In genomic region chr17:61002316-61002736, GRCh38 we compare ENCODE assay signal across 8 cellular contexts.
DNase-seq lines count a peak whose midpoint lies in the region; ATAC-seq, FAIRE-seq and TF ChIP-seq lines count a peak whose summit lies in the region.

No MANE protein-coding gene starts in this region.

- no peak overlapping the region for H3K27ac ChIP-seq in colonic mucosa

- no peak for ATAC-seq in HG03565 (IDR thresholded peaks at IDR 0.05; ENCODE audit: unreplicated experiment)
- ATAC-seq in HG03469 (IDR thresholded peaks at IDR 0.05; ENCODE audit: unreplicated experiment): no peak

- no peak overlapping the region for H3K4me3 Mint-ChIP-seq in nephron progenitor cell

- no peak overlapping the region for H3K4me3 ChIP-seq in colonic mucosa

- H3K9me3 ChIP-seq in colonic mucosa: no peaks in the 10 kb centered on the region

- H3K27ac Mint-ChIP-seq in nephron progenitor cell: no peak overlapping the region

- no peaks in the 10 kb centered on the region for H3K27me3 ChIP-seq in colonic mucosa

- H3K9ac ChIP-seq in colonic mucosa (ENCODE audit: low read depth in 2 of 2, low read length in 2 of 2): no peak overlapping the region

- no peaks in the 10 kb centered on the region for H3K36me3 Mint-ChIP-seq in nephron progenitor cell (ENCODE audit: low read depth)

- no peaks in the 10 kb centered on the region for H3K4me1 ChIP-seq in colonic mucosa

- FAIRE-seq in GM19239 (lab: Jason Lieb, UNC): peak; percentile 55

- H3K36me3 ChIP-seq in colonic mucosa: no peaks in the 10 kb centered on the region

- TF ChIP-seq CTCF in AG09319 (IDR thresholded peaks at IDR 0.05; ENCODE audit: low read depth, low read length) (peak; percentile 44), colonic mucosa (IDR thresholded peaks at IDR 0.05) (peak; percentile 53), nephron progenitor cell (IDR thresholded peaks at IDR 0.05) (peak; percentile 60)

- peak; percentile 49 for DNase-seq in AG09319 (ENCODE audit: extremely low read depth, low read depth)
- no peak for DNase-seq in GM19239 (ENCODE audit: insufficient read length, low spot score)
- peak; percentile 6 for DNase-seq in NCI-H774 (lab: John Stamatoyannopoulos, UW)
- DNase-seq in colonic mucosa: no peak
- no peak for DNase-seq in nephron progenitor cell
- DNase-seq in activated gamma-delta T cell (lab: John Stamatoyannopoulos, UW): no peak

- peaks cover 3% of the 10 kb centered on the region for H3K27me3 Mint-ChIP-seq in nephron progenitor cell (ENCODE audit: low read depth, poor library complexity)

- intact Hi-C loops in colonic mucosa (cut with DNase I): loop anchor here (5.0 kb wide), 1 partner anchor 390 kb away; no protein-coding TSS in a partner anchor

- H3K9me3 Mint-ChIP-seq in nephron progenitor cell: no peaks in the 10 kb centered on the region

- no peaks in the 10 kb centered on the region for H3K4me1 Mint-ChIP-seq in nephron progenitor cell

Comparison
In these comparisons a context has a peak if more than half of its experiments do, and no peak if none do; other contexts are left out.
1. DNase-seq: peak in AG09319 (single experiment) and NCI-H774 (single experiment); none in GM19239 (single experiment), colonic mucosa (single experiment), nephron progenitor cell (single experiment) and activated gamma-delta T cell (single experiment).
2. Peak in every context shown above with its lines, with median percentiles within 50 percentile points of each other: CTCF ChIP-seq.